23 cellular contexts compared by ENCODE assay signal in genomic region chr10:48242160-48242904, GRCh38. TPM values are rescaled to one million over a fixed set of nuclear protein-coding genes. Genes with fewer than 3 reads are reported as not detected.
DNase-seq lines count a peak whose midpoint lies in the region; ATAC-seq, FAIRE-seq and TF ChIP-seq lines count a peak whose summit lies in the region.
"Had no signal": no experiment of that assay in that cellular context is flagged by ENCODE, and none has a peak within 500 bp of the region (broad histone marks: within the 10 kb centered on the region; RNA-seq: fewer than 3 reads in every experiment).

No MANE protein-coding gene starts in this region.

- H3K27me3 ChIP-seq in right atrium auricular region (no peaks in the 10 kb centered on the region), WERI-Rb-1 (ENCODE audit: insufficient read depth, low read depth, severe bottlenecking) (no peaks in the 10 kb centered on the region), esophagus muscularis mucosa (no peaks in the 10 kb centered on the region)

- no peak for FAIRE-seq in GM12892 (lab: Jason Lieb, UNC)
- FAIRE-seq: A549, G401.6, HTR-8/SVneo had no signal

- no peak for TF ChIP-seq POLR2A in esophagus muscularis mucosa (IDR thresholded peaks at IDR 0.05; ENCODE audit: low read depth)
- TF ChIP-seq POLR2A in GM12892 (IDR thresholded peaks at IDR 0.05; ENCODE audit: low read depth, low read length): no peak

- H3K9me3 ChIP-seq in right atrium auricular region (no peaks in the 10 kb centered on the region), WERI-Rb-1 (ENCODE audit: severe bottlenecking) (no peaks in the 10 kb centered on the region), esophagus muscularis mucosa (no peaks in the 10 kb centered on the region)
- H3K9me3 ChIP-seq: A549 had no signal

- no peak for TF ChIP-seq CTCF in right atrium auricular region (IDR thresholded peaks at IDR 0.05)
- 0 out of 2 replicates have a peak, but pooled peaks have one; percentile 16 for TF ChIP-seq CTCF in WERI-Rb-1 (IDR thresholded peaks at IDR 0.05; ENCODE audit: low read depth, low read length)
- no peak for TF ChIP-seq CTCF in esophagus muscularis mucosa (IDR thresholded peaks at IDR 0.05)

- TF ChIP-seq EP300 in esophagus muscularis mucosa (IDR thresholded peaks at IDR 0.05): no peak

- 89% methylated on average over 14 of the region's 15 CpGs for WGBS in esophagus muscularis mucosa

- H3K4me1 ChIP-seq in right atrium auricular region (peaks cover 0 to 4% of the 10 kb centered on the region in 2 donors), esophagus muscularis mucosa (peaks cover 0 to 1% (median 0%) of the 10 kb centered on the region in 4 donors)
- H3K4me1 ChIP-seq: A549 had no signal

- H3K27ac ChIP-seq in right atrium auricular region (no peak overlapping the region), WERI-Rb-1 (no peak overlapping the region), esophagus muscularis mucosa (replicated peaks in 1 of 4) (no peak overlapping the region)
- H3K27ac ChIP-seq: A549, SK-N-MC had no signal

- no peak overlapping the region for H3K4me3 ChIP-seq in right atrium auricular region
- H3K4me3 ChIP-seq in WERI-Rb-1 (ENCODE audit: low read depth, low read length): no peak overlapping the region
- H3K4me3 ChIP-seq in esophagus muscularis mucosa: no peak overlapping the region
- H3K4me3 ChIP-seq: A549, SK-N-MC had no signal

- H3K36me3 ChIP-seq in right atrium auricular region: no peaks in the 10 kb centered on the region
- no peaks in the 10 kb centered on the region for H3K36me3 ChIP-seq in WERI-Rb-1
- no peaks in the 10 kb centered on the region for H3K36me3 ChIP-seq in esophagus muscularis mucosa

- intact Hi-C loops in Right ventricle myocardium superior (cut with DNase I) (no loop called here), esophagus muscularis mucosa (cut with DNase I) (no loop called here)

- no peak for ATAC-seq in Right ventricle myocardium superior (ENCODE audit: poor library complexity)

- DNase-seq in right atrium auricular region (ENCODE audit: low spot score): peak; percentile 51
- no peak for DNase-seq in Right ventricle myocardium superior
- DNase-seq in WERI-Rb-1: no peak
- DNase-seq in esophagus muscularis mucosa (ENCODE audit: extremely low spot score): peak; percentile 72
- no peak for DNase-seq in GM12892 (ENCODE audit: insufficient read length)
- no peak for DNase-seq in hypothalamus (lab: John Stamatoyannopoulos, UW)
- no peak for DNase-seq in NCI-H1092 (lab: John Stamatoyannopoulos, UW)
- DNase-seq: C1 segment of cervical spinal cord; CD4-positive, alpha-beta memory T cell; COR-L47; GOT3; KBM-7; NCI-H2029; NCI-H2227 treated with DMSO at 0.1 percent for 48 hours; NCI-H526 treated with DMSO at 0.1 percent for 48 hours; RPMI8226; SHP77 had no signal

RNA-seq across cellular contexts. Expression of gene FRMPD2, which starts 32.2 kb away (rescaled TPM):
- total RNA-seq in right atrium auricular region (1 to 10 TPM; 1.2 to 7.5 TPM), Right ventricle myocardium superior (0.11 TPM), esophagus muscularis mucosa (not detected)
- polyA plus RNA-seq in GM12892 (2012; ENCODE audit: missing spikeins): 4.4 TPM
- total RNA-seq: CD4-positive, alpha-beta memory T cell; LHCN-M2; NCI-H460 had no signal
- polyA plus RNA-seq: CD4-positive, alpha-beta memory T cell had no signal

Comparison
In these comparisons a context has a peak if more than half of its experiments do, and no peak if none do; other contexts are left out.
1. DNase-seq: peak in right atrium auricular region (single experiment) and esophagus muscularis mucosa (single experiment); none in Right ventricle myocardium superior (single experiment), WERI-Rb-1 (single experiment), GM12892 (single experiment), hypothalamus (0 of 51) and NCI-H1092 (single experiment).